ENCODE assay signal across 1 cellular context in genomic region chr19:38929929-38930775, GRCh38.
TF ChIP-seq lines count a peak whose summit lies in the region.

Gene SARS2, minus strand, starts transcription at chr19:38930763. Its CDS starts 27 bp downstream, at chr19:38930736.

TF ChIP-seq in HepG2, 621 proteins besides CTCF, POLR2A, EP300 and RAD21 (continued from another document and continues in another):
- TF ChIP-seq ZNF800 (CRISPR knock-in tag; IDR thresholded peaks at IDR 0.05) (no peak; the same call in 1 of the 2 replicates), TBL1XR1 (IDR thresholded peaks at IDR 0.05; ENCODE audit: borderline replicate concordance, low read length, partially characterized antibody) (peak; percentile 56), SIN3A (IDR thresholded peaks at IDR 0.05; ENCODE audit: borderline replicate concordance, low read depth, low read length) (no peak), KAT2B (IDR thresholded peaks at IDR 0.05; ENCODE audit: borderline replicate concordance, low read depth, low read length) (no peak), ZNF788 (CRISPR knock-in tag; IDR thresholded peaks at IDR 0.05; ENCODE audit: borderline replicate concordance) (0 out of 2 replicates have a peak, but pooled peaks have one; percentile 23), BHLHE40 (IDR thresholded peaks at IDR 0.05; ENCODE audit: low read length) (0 out of 2 replicates have a peak, but pooled peaks have one; percentile 14), MAX (IDR thresholded peaks at IDR 0.05) (peak; percentile 74), ZBTB42 (CRISPR knock-in tag; IDR thresholded peaks at IDR 0.05) (0 out of 2 replicates have a peak, but pooled peaks have one; percentile 40), ZFP36L2 (CRISPR knock-in tag; IDR thresholded peaks at IDR 0.05) (no peak), CSRNP2 (CRISPR knock-in tag; conservative IDR thresholded peaks at IDR 0.05; ENCODE audit: low read depth) (no peak), CCDC6 (CRISPR knock-in tag; IDR thresholded peaks at IDR 0.05) (0 out of 2 replicates have a peak, but pooled peaks have one; percentile 39), ZNF530 (CRISPR knock-in tag; IDR thresholded peaks at IDR 0.05; ENCODE audit: low read depth) (no peak), ZFP62 (CRISPR knock-in tag; IDR thresholded peaks at IDR 0.05) (no peak), AFF4 (CRISPR knock-in tag; IDR thresholded peaks at IDR 0.05) (0 out of 2 replicates have a peak, but pooled peaks have one; percentile 8), TBX3 (IDR thresholded peaks at IDR 0.05; ENCODE audit: borderline replicate concordance) (no peak), ZNF569 (CRISPR knock-in tag; IDR thresholded peaks at IDR 0.05; ENCODE audit: borderline replicate concordance) (no peak), ZNF280D (CRISPR knock-in tag; IDR thresholded peaks at IDR 0.05) (no peak), ATF5 (CRISPR knock-in tag; IDR thresholded peaks at IDR 0.05; ENCODE audit: low read depth) (no peak), SRSF1 (optimal IDR thresholded peaks at IDR 0.05; ENCODE audit: low read depth, low read length) (no peak), EHMT2 (IDR thresholded peaks at IDR 0.05; ENCODE audit: borderline replicate concordance, low read depth, low read length) (no peak), ZFP91 (CRISPR knock-in tag; IDR thresholded peaks at IDR 0.05; ENCODE audit: borderline replicate concordance) (peak; percentile 86; the same call in 1 of the 2 replicates), ZNF33B (CRISPR knock-in tag; IDR thresholded peaks at IDR 0.05) (no peak; the same call in 1 of the 2 replicates), ZNF7 (CRISPR knock-in tag; IDR thresholded peaks at IDR 0.05) (no peak), IKZF5 (CRISPR knock-in tag; IDR thresholded peaks at IDR 0.05) (no peak; the same call in 1 of the 2 replicates), KLF11 (CRISPR knock-in tag; IDR thresholded peaks at IDR 0.05) (no peak), AGO2 (optimal IDR thresholded peaks at IDR 0.05; ENCODE audit: low read depth, low read length) (peak; percentile 78), ZNF101 (CRISPR knock-in tag; IDR thresholded peaks at IDR 0.05; ENCODE audit: borderline replicate concordance, low read depth) (no peak), ZNF280B (CRISPR knock-in tag; IDR thresholded peaks at IDR 0.05; ENCODE audit: borderline replicate concordance) (no peak; the same call in 1 of the 2 replicates), SP140L (CRISPR knock-in tag; IDR thresholded peaks at IDR 0.05; ENCODE audit: borderline replicate concordance) (no peak), ZNF10 (CRISPR knock-in tag; IDR thresholded peaks at IDR 0.05; ENCODE audit: borderline replicate concordance, low read depth) (no peak), NFYC (CRISPR knock-in tag; IDR thresholded peaks at IDR 0.05) (no peak), MNT (IDR thresholded peaks at IDR 0.05) (no peak), HNRNPH1 (optimal IDR thresholded peaks at IDR 0.05; ENCODE audit: low read depth, low read length) (no peak), ZNF230 (CRISPR knock-in tag; IDR thresholded peaks at IDR 0.05) (no peak), HOXA9 (CRISPR knock-in tag; IDR thresholded peaks at IDR 0.05; ENCODE audit: borderline replicate concordance) (no peak), ATAD3A (CRISPR knock-in tag; IDR thresholded peaks at IDR 0.05) (no peak), E2F5 (CRISPR knock-in tag; conservative IDR thresholded peaks at IDR 0.05) (no peak), ZNF773 (CRISPR knock-in tag; IDR thresholded peaks at IDR 0.05; ENCODE audit: borderline replicate concordance) (no peak), ZNF350 (CRISPR knock-in tag; IDR thresholded peaks at IDR 0.05; ENCODE audit: borderline replicate concordance, low read depth) (peak; percentile 56; the same call in 1 of the 2 replicates), ZNF362 (CRISPR knock-in tag; IDR thresholded peaks at IDR 0.05; ENCODE audit: borderline replicate concordance) (no peak)
